Comparison of ENCODE assay signal across 1 cellular context in genomic region chr5:150785950-150786349, GRCh38.
TF ChIP-seq lines count a peak whose summit lies in the region.

No MANE protein-coding gene starts in this region.

TF ChIP-seq in SK-N-SH, 30 proteins besides CTCF, POLR2A, EP300 and RAD21 (continued from another document):
- TF ChIP-seq PBX3 (IDR thresholded peaks at IDR 0.05) (no peak), TEAD4 (IDR thresholded peaks at IDR 0.05; ENCODE audit: borderline replicate concordance, insufficient read depth) (no peak)
